In genomic region chr1:42845866-42846256, GRCh38 we compare ENCODE assay signal across 8 cellular contexts. TPM values are rescaled to one million over a fixed set of nuclear protein-coding genes. Genes with fewer than 3 reads are reported as not detected.
DNase-seq lines count a peak whose midpoint lies in the region; ATAC-seq, FAIRE-seq and TF ChIP-seq lines count a peak whose summit lies in the region.

No MANE protein-coding gene starts in this region.

- H3K27ac ChIP-seq in GM12878 (ENCODE audit: control insufficient read depth, insufficient read depth) = peak overlapping the region; percentile 28
- H3K27ac ChIP-seq in lower lobe of right lung = peak overlapping the region; percentile 85
- no peak overlapping the region for H3K27ac ChIP-seq in urinary bladder (ENCODE audit: low read depth)

- DNase-seq in NCI-H2196 (lab: John Stamatoyannopoulos, UW; ENCODE audit: unreplicated experiment) (peak; percentile 27), NCI-H2196 treated with DMSO at 0.1 percent for 48 hours (lab: John Stamatoyannopoulos, UW; ENCODE audit: unreplicated experiment) (no peak), GM12878 (ENCODE audit: low read depth, low spot score) (no peak), lower lobe of right lung (no peak), GM10248 (ENCODE audit: extremely low spot score) (no peak)
- no peak for DNase-seq in effector CD4-positive, alpha-beta T cell

- POLR2A ChIA-PET in GM12878 (lab: Charles Lee) = interaction anchor here (0.7 to 4.8 kb wide), 12 partner anchors 8 to 809 kb away, joined by 3 to 53 read pairs (median 6); partner anchors contain the start of genes C1orf50, ERMAP, P3H1 and SVBP
- POLR2A ChIA-PET in GM10248 (lab: Yijun Ruan, JAX) = interaction anchor here (0.5 to 1.1 kb wide), 7 partner anchors 71 to 1265 kb away, joined by 3 to 7 read pairs (median 3); partner anchors contain the start of genes C1orf50, KDM4A and P3H1

- SMC1A ChIA-PET in GM12878 (lab: Charles Lee; ENCODE audit: uncharacterized antibody, unreplicated experiment) = interaction anchor here (0.8 to 3.8 kb wide), 18 partner anchors 8 to 352 kb away, joined by 3 to 27 read pairs (median 4); partner anchors contain the start of genes C1orf50, ERMAP, P3H1 and SVBP

- ATAC-seq in HG03175 (IDR thresholded peaks at IDR 0.05; ENCODE audit: unreplicated experiment) (peak; percentile 2), GM12878 (peak; percentile 23), lower lobe of right lung (peak in 1 of 2 donors; percentile 21)

- no peaks in the 10 kb centered on the region; the same call in 1 of the 3 replicates for H3K9me3 ChIP-seq in GM12878 (replicated peaks; ENCODE audit: control insufficient read depth, insufficient read depth, low read length)
- no peaks in the 10 kb centered on the region for H3K9me3 ChIP-seq in lower lobe of right lung

- H3K4me3 ChIP-seq in GM12878 (peak overlapping the region; percentile 73), lower lobe of right lung (peak overlapping the region; percentile 98), urinary bladder (ENCODE audit: low read depth, low read length) (peak overlapping the region; percentile 47)

- H3K36me3 ChIP-seq in GM12878 (ENCODE audit: control insufficient read depth in 2 of 2, insufficient read depth in 2 of 2, low read length in 1 of 2) = peaks cover 0 to 2% of the 10 kb centered on the region in 2 experiments; a peak in 2 of 4 replicates
- H3K36me3 ChIP-seq in lower lobe of right lung = peaks cover 21% of the 10 kb centered on the region
- peaks cover under 1% of the 10 kb centered on the region for H3K36me3 ChIP-seq in urinary bladder (ENCODE audit: insufficient read depth)

- intact Hi-C loops in GM12878 (cut with micrococcal nuclease; ENCODE audit: unreplicated experiment) = loop anchor here (5.0 kb wide), 1 partner anchor 79 kb away; the partner anchor contains the start of genes C1orf50 and P3H1
- intact Hi-C loops in lower lobe of right lung (cut with DNase I) = no loop called here

- H3K4me1 ChIP-seq in GM12878 (ENCODE audit: control insufficient read depth, insufficient read depth, low read length) (no peaks in the 10 kb centered on the region), lower lobe of right lung (peaks cover 22% of the 10 kb centered on the region), urinary bladder (ENCODE audit: insufficient read depth) (peaks cover 2% of the 10 kb centered on the region)

- RAD21 ChIA-PET in GM12878 (lab: Charles Lee; ENCODE audit: unreplicated experiment) = interaction anchor here (0.7 to 3.5 kb wide), 10 partner anchors 28 to 227 kb away, joined by 3 to 19 read pairs (median 6); partner anchors contain the start of genes C1orf50, ERMAP, P3H1 and SVBP

- H2AFZ ChIP-seq in GM12878 (ENCODE audit: control insufficient read depth, low read depth, low read length) = peak overlapping the region; percentile 70

- H4K20me1 ChIP-seq in GM12878 (ENCODE audit: control insufficient read depth, insufficient read depth) = no peaks in the 10 kb centered on the region

- WGBS in GM12878 (ENCODE audit: insufficient coverage, insufficient replicate concordance, low lambda C conversion rate, missing lambda C conversion rate) = 44% methylated on average over 10 of the region's 10 CpGs
- WGBS in urinary bladder = 5% methylated on average over 10 of the region's 10 CpGs

- TF ChIP-seq EP300 in GM12878 (IDR thresholded peaks at IDR 0.05; ENCODE audit: borderline replicate concordance in 1 of 2, control insufficient read depth in 1 of 2, low read depth in 2 of 2, low read length in 2 of 2) = 0 out of 4 replicates have a peak, but pooled peaks of 1 of the 2 experiments have one; percentile 10

- TF ChIP-seq CTCF in GM12878 (IDR thresholded peaks at IDR 0.05 in 2 of 3, conservative IDR thresholded peaks at IDR 0.05 in 1 of 3; ENCODE audit: control insufficient read depth in 2 of 3, extremely low read depth in 1 of 3, insufficient read depth in 1 of 3, low read depth in 3 of 3, low read length in 3 of 3) = no peak
- no peak for TF ChIP-seq CTCF in lower lobe of right lung (IDR thresholded peaks at IDR 0.05)
- no peak for TF ChIP-seq CTCF in GM10248 (IDR thresholded peaks at IDR 0.05; ENCODE audit: control extremely low read depth, extremely low read depth, low read depth, missing control alignments)

- peak; percentile 44 for FAIRE-seq in GM12878 (lab: Jason Lieb, UNC)

- TSS peak; percentile 92 for BruUV-seq in GM12878 (replicated peaks; lab: Mats Ljungman, UMichigan)

- H3K79me2 ChIP-seq in GM12878 (ENCODE audit: control insufficient read depth, insufficient read depth, low read length) = peaks cover 30% of the 10 kb centered on the region

- H3K27me3 ChIP-seq in GM12878 (replicated peaks in 1 of 2; ENCODE audit: control insufficient read depth in 2 of 2, insufficient read depth in 2 of 2, low read length in 1 of 2) = no peaks in the 10 kb centered on the region
- H3K27me3 ChIP-seq in lower lobe of right lung (ENCODE audit: low read depth) = no peaks in the 10 kb centered on the region

- CTCF ChIA-PET in GM12878 (lab: Yijun Ruan, JAX) = interaction anchor here (0.6 to 3.4 kb wide), 30 partner anchors 8 to 619 kb away, joined by 3 to 21 read pairs (median 4); partner anchors contain the start of genes C1orf50, ERMAP, P3H1 and PPIH
- CTCF ChIA-PET in GM10248 (lab: Yijun Ruan, JAX) = interaction anchor here (0.7 to 3.3 kb wide), 19 partner anchors 8 to 268 kb away, joined by 3 to 26 read pairs (median 4); partner anchors contain the start of genes C1orf50, ERMAP, P3H1 and SVBP

- no peak for TF ChIP-seq POLR2A in GM12878 (IDR thresholded peaks at IDR 0.05; ENCODE audit: low read depth, low read length)

- TF ChIP-seq RAD21 in GM12878 (IDR thresholded peaks at IDR 0.05; ENCODE audit: insufficient read depth, low read depth, low read length) = no peak

- in situ Hi-C loops in GM12878 (cut with MboI) = no loop called here

- H3K4me2 ChIP-seq in GM12878 (ENCODE audit: control insufficient read depth, insufficient read depth) = peak overlapping the region; percentile 23

- peak overlapping the region; percentile 61 for H3K9ac ChIP-seq in GM12878 (ENCODE audit: control insufficient read depth, insufficient read depth, low read length)

TF ChIP-seq in GM12878, 131 proteins besides CTCF, POLR2A, EP300 and RAD21 (continues in another document):
- no peak for TF ChIP-seq SMARCA5 (IDR thresholded peaks at IDR 0.05)

RNA-seq across cellular contexts. Expression of gene ZNF691, which starts 0.6 kb away (rescaled TPM):
- total RNA-seq in GM12878 (2013; cell fraction: nucleolus; rRNA removed) = 16.1 and 19.7 TPM in 2 replicates
- total RNA-seq in GM12878 (2014; rRNA removed) = 12.3 and 13.9 TPM in 2 replicates
- total RNA-seq in GM12878 (2014; rRNA removed; fragmentation: Illumina TruSeq; extraction: Trizol) = 8.7 and 8.9 TPM in 2 replicates
- 11.9 and 12.2 TPM in 2 replicates for total RNA-seq in GM12878 (2021)
- polyA plus RNA-seq in GM12878 (2011; ENCODE audit: low read depth) = 3.4 TPM
- 6.9 and 8.7 TPM in 2 replicates for polyA plus RNA-seq in GM12878 (2011; rRNA removed)
- 9.5 and 10.4 TPM in 2 replicates for polyA plus RNA-seq in GM12878 (2011; cell fraction: cytosol; rRNA removed)
- 16.1 and 18.9 TPM in 2 replicates for polyA plus RNA-seq in GM12878 (2011; cell fraction: nucleus; rRNA removed)
- 3.7 and 7.6 TPM in 2 replicates for polyA plus RNA-seq in GM12878 (2012)
- polyA plus RNA-seq in GM12878 (2014; fragmentation: Illumina TruSeq; extraction: Trizol) = 9.9 and 14.3 TPM in 2 replicates
- 10 to 100 TPM; 14.9 to 16.2 TPM for polyA plus RNA-seq in GM12878 (2014; fragmentation: Nextera tagmentation; extraction: Ambion mirVana)
- polyA plus RNA-seq in GM12878 (2014; rRNA removed) = 8.5 and 9.3 TPM in 2 replicates
- polyA plus RNA-seq in GM12878 (2016; fragmentation: Nextera tagmentation; extraction: Ambion mirVana) = 10 to 100 TPM; 11.5 to 13.2 TPM
- polyA minus RNA-seq in GM12878 (2011; rRNA and poly(A)+ RNA removed) = 5.3 and 8.0 TPM in 2 replicates
- polyA minus RNA-seq in GM12878 (2011; cell fraction: cytosol; rRNA and poly(A)+ RNA removed) = 1.6 and 2.4 TPM in 2 replicates
- polyA minus RNA-seq in GM12878 (2011; cell fraction: nucleus; rRNA and poly(A)+ RNA removed) = 6.3 and 10.7 TPM in 2 replicates
- total RNA-seq in lower lobe of right lung = 11.9 TPM
- 10.3 TPM for total RNA-seq in urinary bladder
- polyA plus RNA-seq in urinary bladder = 12.0 TPM

RNA-seq across cellular contexts. Expression of gene SVBP, which starts 28.7 kb away (rescaled TPM):
- total RNA-seq in GM12878 (2013; cell fraction: nucleolus; rRNA removed) = 1.9 and 4.2 TPM in 2 replicates
- total RNA-seq in GM12878 (2014; rRNA removed) (12.6 and 21.3 TPM in 2 replicates), GM12878 (2014; rRNA removed; fragmentation: Illumina TruSeq; extraction: Trizol) (18.7 and 19.8 TPM in 2 replicates), GM12878 (2021) (16.2 and 16.4 TPM in 2 replicates), lower lobe of right lung (20.8 TPM), urinary bladder (30.8 TPM)
- polyA plus RNA-seq in GM12878 (2011; ENCODE audit: low read depth) = 20.0 TPM
- polyA plus RNA-seq in GM12878 (2011; rRNA removed) (19.6 and 29.3 TPM in 2 replicates), GM12878 (2014; fragmentation: Illumina TruSeq; extraction: Trizol) (19.9 and 22.2 TPM in 2 replicates), GM12878 (2014; fragmentation: Nextera tagmentation; extraction: Ambion mirVana) (10 to 100 TPM; 19.8 to 29.5 TPM), GM12878 (2014; rRNA removed) (14.7 and 18.7 TPM in 2 replicates), GM12878 (2016; fragmentation: Nextera tagmentation; extraction: Ambion mirVana) (10 to 100 TPM; 26.8 to 27.8 TPM), urinary bladder (35.5 TPM)
- 8.3 and 11.9 TPM in 2 replicates for polyA plus RNA-seq in GM12878 (2011; cell fraction: cytosol; rRNA removed)
- polyA plus RNA-seq in GM12878 (2011; cell fraction: nucleus; rRNA removed) = 4.4 and 4.7 TPM in 2 replicates
- 19.8 and 23.2 TPM in 2 replicates for polyA plus RNA-seq in GM12878 (2012)
- polyA minus RNA-seq in GM12878 (2011; rRNA and poly(A)+ RNA removed) = 3.6 and 4.6 TPM in 2 replicates
- 1.5 and 3.2 TPM in 2 replicates for polyA minus RNA-seq in GM12878 (2011; cell fraction: cytosol; rRNA and poly(A)+ RNA removed)
- 1.2 and 2.1 TPM in 2 replicates for polyA minus RNA-seq in GM12878 (2011; cell fraction: nucleus; rRNA and poly(A)+ RNA removed)

RNA-seq across cellular contexts. Expression of gene ERMAP, which starts 28.9 kb away (rescaled TPM):
- total RNA-seq in GM12878 (2013; cell fraction: nucleolus; rRNA removed) = 4.3 and 5.4 TPM in 2 replicates
- total RNA-seq in GM12878 (2014; rRNA removed) = 4.9 and 5.3 TPM in 2 replicates
- total RNA-seq in GM12878 (2014; rRNA removed; fragmentation: Illumina TruSeq; extraction: Trizol) = 5.3 TPM in 2 replicates
- total RNA-seq in GM12878 (2021) = 5.7 and 5.8 TPM in 2 replicates
- polyA plus RNA-seq in GM12878 (2011; ENCODE audit: low read depth) = 3.4 TPM
- 2.5 and 2.9 TPM in 2 replicates for polyA plus RNA-seq in GM12878 (2011; rRNA removed)
- 2.1 and 2.8 TPM in 2 replicates for polyA plus RNA-seq in GM12878 (2011; cell fraction: cytosol; rRNA removed)
- 3.1 and 3.6 TPM in 2 replicates for polyA plus RNA-seq in GM12878 (2011; cell fraction: nucleus; rRNA removed)
- polyA plus RNA-seq in GM12878 (2012) = 3.6 and 3.8 TPM in 2 replicates
- polyA plus RNA-seq in GM12878 (2014; fragmentation: Illumina TruSeq; extraction: Trizol) = 6.8 TPM in 2 replicates
- polyA plus RNA-seq in GM12878 (2014; fragmentation: Nextera tagmentation; extraction: Ambion mirVana) = 1 to 10 TPM; 1.4 to 2.2 TPM
- polyA plus RNA-seq in GM12878 (2014; rRNA removed) = 4.6 and 6.0 TPM in 2 replicates
- 1 to 10 TPM; 2.7 to 3.4 TPM for polyA plus RNA-seq in GM12878 (2016; fragmentation: Nextera tagmentation; extraction: Ambion mirVana)
- polyA minus RNA-seq in GM12878 (2011; rRNA and poly(A)+ RNA removed) = 2.3 and 2.5 TPM in 2 replicates
- 1.5 and 2.4 TPM in 2 replicates for polyA minus RNA-seq in GM12878 (2011; cell fraction: cytosol; rRNA and poly(A)+ RNA removed)
- 1.3 and 3.3 TPM in 2 replicates for polyA minus RNA-seq in GM12878 (2011; cell fraction: nucleus; rRNA and poly(A)+ RNA removed)
- 15.2 TPM for total RNA-seq in lower lobe of right lung
- 12.3 TPM for total RNA-seq in urinary bladder
- 8.2 TPM for polyA plus RNA-seq in urinary bladder

Comparison
In these comparisons a context has a peak if more than half of its experiments do, and no peak if none do; other contexts are left out.
1. H3K4me3 ChIP-seq: peak in every context shown above with its lines; median percentile 98 in lower lobe of right lung; 73 in GM12878; 47 in urinary bladder.